10 cellular contexts compared by ENCODE assay signal in the genomic region with DNA sequence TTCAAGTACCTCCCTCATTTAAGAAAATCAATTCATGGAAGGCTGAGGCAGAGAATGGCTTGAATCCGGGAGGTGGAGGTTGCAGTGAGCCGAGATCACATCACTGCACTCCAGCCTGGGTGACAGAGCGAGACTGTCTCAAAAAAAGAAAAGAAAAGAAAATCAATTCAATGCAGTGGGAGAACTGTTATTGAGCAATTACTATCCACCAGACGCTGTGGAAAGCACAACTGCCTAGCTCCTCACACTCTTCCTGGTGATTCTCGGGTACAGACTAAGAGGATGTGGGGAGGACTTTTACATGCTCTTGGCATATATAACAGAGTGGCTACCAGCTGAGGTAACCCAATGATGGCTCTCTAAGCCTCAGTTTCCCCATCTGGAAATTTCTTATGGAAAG. TPM values are rescaled to one million over a fixed set of nuclear protein-coding genes. Genes with fewer than 3 reads are reported as not detected.
DNase-seq lines count a peak whose midpoint lies in the region; ATAC-seq and TF ChIP-seq lines count a peak whose summit lies in the region.
"Had no signal": no experiment of that assay in that cellular context is flagged by ENCODE, and none has a peak within 500 bp of the region (broad histone marks: within the 10 kb centered on the region; RNA-seq: fewer than 3 reads in every experiment).

No MANE protein-coding gene starts in this region.

- H3K36me3 ChIP-seq in heart right ventricle (peaks cover 0 to 11% (median 0%) of the 10 kb centered on the region in 9 donors), mesenchymal stem cell (ENCODE audit: control insufficient read depth in 1 of 2, insufficient read depth in 2 of 2, low read depth in 1 of 2, low read length in 2 of 2) (peaks cover 0 to 2% of the 10 kb centered on the region in 2 experiments), uterus (no peaks in the 10 kb centered on the region)

- no peaks in the 10 kb centered on the region for H3K27me3 Mint-ChIP-seq in activated CD8-positive, alpha-beta T cell treated with anti-CD3 and anti-CD28 coated beads, Interleukin-2, amount 10 ng/mL, durations not matched to agents 7 days and 5 days (ENCODE audit: low read depth)

- H3K4me3 ChIP-seq in heart right ventricle (peak overlapping the region in 6 of 10 donors; percentile 15 to 86 (median 24)), mesenchymal stem cell (ENCODE audit: insufficient read depth in 1 of 2, low read depth in 1 of 2, low read length in 2 of 2) (no peak overlapping the region), uterus (no peak overlapping the region)
- H3K4me3 ChIP-seq: PC-9 had no signal

- H3K4me3 Mint-ChIP-seq in activated CD8-positive, alpha-beta T cell treated with anti-CD3 and anti-CD28 coated beads, Interleukin-2, amount 10 ng/mL, durations not matched to agents 7 days and 5 days = peak overlapping the region; percentile 95

- no peak for TF ChIP-seq POLR2A in uterus (IDR thresholded peaks at IDR 0.05)

- H2BK5ac ChIP-seq in mesenchymal stem cell (ENCODE audit: low read depth, low read length, poor library complexity, severe bottlenecking) = no peak overlapping the region

- H3K9me3 ChIP-seq in heart right ventricle (peaks cover 0 to 4% (median 0%) of the 10 kb centered on the region in 11 donors), mesenchymal stem cell (ENCODE audit: control insufficient read depth, low read length) (no peaks in the 10 kb centered on the region), uterus (no peaks in the 10 kb centered on the region)

- peak overlapping the region; percentile 80 for H3K9ac ChIP-seq in mesenchymal stem cell (ENCODE audit: low read length)

- WGBS in heart right ventricle, 2 donors = 47 to 49% methylated on average over 5 of the region's 5 CpGs
- no CpG with 5 or more reads among the region's 5 CpGs for WGBS in mesenchymal stem cell

- peaks cover 5% of the 10 kb centered on the region for H3K79me1 ChIP-seq in mesenchymal stem cell (replicated peaks; ENCODE audit: low read length, poor library complexity, severe bottlenecking)

- H4K8ac ChIP-seq in mesenchymal stem cell (ENCODE audit: low read length) = no peak overlapping the region

- H3K27me3 ChIP-seq in heart right ventricle (peaks cover 0 to 68% (median 0%) of the 10 kb centered on the region in 7 donors), mesenchymal stem cell (ENCODE audit: control insufficient read depth in 1 of 2, insufficient read depth in 1 of 2, low read length in 2 of 2) (no peaks in the 10 kb centered on the region), uterus (no peaks in the 10 kb centered on the region)

- no peak overlapping the region for H3K14ac ChIP-seq in mesenchymal stem cell (ENCODE audit: low read length in 2 of 2)

- TF ChIP-seq CTCF in heart right ventricle (IDR thresholded peaks at IDR 0.05) = no peak
- TF ChIP-seq CTCF in uterus (IDR thresholded peaks at IDR 0.05) = no peak

- peak overlapping the region; percentile 97 for H3K27ac Mint-ChIP-seq in activated CD8-positive, alpha-beta T cell treated with anti-CD3 and anti-CD28 coated beads, Interleukin-2, amount 10 ng/mL, durations not matched to agents 7 days and 5 days

- no peak overlapping the region for H2BK15ac ChIP-seq in mesenchymal stem cell (ENCODE audit: low read depth, poor library complexity, severe bottlenecking)

- H4K91ac ChIP-seq in mesenchymal stem cell (ENCODE audit: low read length) = no peak overlapping the region

- no peak overlapping the region for H2BK120ac ChIP-seq in mesenchymal stem cell (ENCODE audit: low read depth, low read length)

- no peaks in the 10 kb centered on the region for H3K9me3 Mint-ChIP-seq in activated CD8-positive, alpha-beta T cell treated with anti-CD3 and anti-CD28 coated beads, Interleukin-2, amount 10 ng/mL, durations not matched to agents 7 days and 5 days (ENCODE audit: insufficient read depth)

- POLR2A ChIA-PET in activated CD8-positive, alpha-beta T cell treated with anti-CD3 and anti-CD28 coated beads, Interleukin-2, amount 10 ng/mL, durations not matched to agents 7 days and 5 days (lab: Charles Lee) = interaction anchor here (0.9 to 16.3 kb wide), 6 partner anchors 10 to 516 kb away, joined by 4 to 1048 read pairs (median 110); no protein-coding TSS in a partner anchor

- H3K4me1 ChIP-seq in heart right ventricle (peaks cover 0 to 57% (median 6%) of the 10 kb centered on the region in 9 donors), mesenchymal stem cell (ENCODE audit: control insufficient read depth, insufficient read depth, low read depth, low read length) (peaks cover 2% of the 10 kb centered on the region), uterus (no peaks in the 10 kb centered on the region)

- CTCF ChIA-PET in activated CD8-positive, alpha-beta T cell treated with anti-CD3 and anti-CD28 coated beads, Interleukin-2, amount 10 ng/mL, durations not matched to agents 7 days and 5 days (lab: Charles Lee) = interaction anchor here (1.3 to 22.7 kb wide), 4 partner anchors 20 to 121 kb away, joined by 3 to 406 read pairs (median 4); no protein-coding TSS in a partner anchor

- peaks cover 34% of the 10 kb centered on the region for H3K4me1 Mint-ChIP-seq in activated CD8-positive, alpha-beta T cell treated with anti-CD3 and anti-CD28 coated beads, Interleukin-2, amount 10 ng/mL, durations not matched to agents 7 days and 5 days (ENCODE audit: low read depth)

- H3K23ac ChIP-seq in mesenchymal stem cell (ENCODE audit: low read length in 2 of 2) = no peak overlapping the region

- peaks cover 44% of the 10 kb centered on the region for H3K36me3 Mint-ChIP-seq in activated CD8-positive, alpha-beta T cell treated with anti-CD3 and anti-CD28 coated beads, Interleukin-2, amount 10 ng/mL, durations not matched to agents 7 days and 5 days (ENCODE audit: low read depth)

- H2BK12ac ChIP-seq in mesenchymal stem cell (ENCODE audit: low read length in 2 of 2) = peak overlapping the region in 1 of 2 experiments; percentile 39

- no peak for DNase-seq in heart right ventricle
- no peak for DNase-seq in left ventricle myocardium superior
- no peak for DNase-seq in activated CD8-positive, alpha-beta T cell treated with anti-CD3 and anti-CD28 coated beads, Interleukin-2, amount 10 ng/mL, durations not matched to agents 7 days and 5 days
- no peak for DNase-seq in mesenchymal stem cell
- DNase-seq in uterus = no peak
- no peak for DNase-seq in HuH-7.5 (ENCODE audit: low spot score)
- no peak for DNase-seq in stimulated activated CD4-positive, alpha-beta T cell treated with anti-CD3 and anti-CD28 coated beads, Interleukin-4, amount 100 ng/mL, for 1 hour
- DNase-seq: PC-9 had no signal

- H3K27ac ChIP-seq in heart right ventricle = peak overlapping the region; percentile 76 to 99 (median 93)
- no peak overlapping the region for H3K27ac ChIP-seq in mesenchymal stem cell (ENCODE audit: low read length, poor library complexity, severe bottlenecking)
- peak overlapping the region; percentile 97 for H3K27ac ChIP-seq in uterus
- H3K27ac ChIP-seq: C4-2B had no signal

- no peak overlapping the region for H2AFZ ChIP-seq in mesenchymal stem cell (ENCODE audit: low read depth, low read length)
- H2AFZ ChIP-seq: PC-9 had no signal

- no peak overlapping the region for H3K18ac ChIP-seq in mesenchymal stem cell (ENCODE audit: low read depth in 1 of 2, low read length in 2 of 2)

- H3K4ac ChIP-seq in mesenchymal stem cell (ENCODE audit: low read depth in 1 of 2, low read length in 2 of 2) = no peak overlapping the region

- intact Hi-C loops in heart right ventricle (cut with DNase I) = loop anchor here (2.0 to 10.0 kb wide), 13 partner anchors 123 to 517 kb away; no protein-coding TSS in a partner anchor
- intact Hi-C loops in left ventricle myocardium superior (cut with micrococcal nuclease) = loop anchor here (10.0 kb wide), 1 partner anchor 513 kb away; no protein-coding TSS in a partner anchor
- intact Hi-C loops in uterus (cut with DNase I; ENCODE audit: low total_unique reads) = loop anchor here (5.0 to 10.0 kb wide), 2 partner anchors 133 to 515 kb away; no protein-coding TSS in a partner anchor

- no peak overlapping the region for H2AK5ac ChIP-seq in mesenchymal stem cell (ENCODE audit: low read length, severe bottlenecking)

- ATAC-seq in heart right ventricle (no peak), left ventricle myocardium superior (no peak), GM21737 (IDR thresholded peaks at IDR 0.05; ENCODE audit: unreplicated experiment) (no peak)
- ATAC-seq in activated CD8-positive, alpha-beta T cell treated with anti-CD3 and anti-CD28 coated beads, Interleukin-2, amount 10 ng/mL, durations not matched to agents 7 days and 5 days = no peak

- H3K4me2 ChIP-seq in mesenchymal stem cell (ENCODE audit: low read length, poor library complexity, severe bottlenecking) = no peak overlapping the region
- H3K4me2 ChIP-seq: PC-9 had no signal

RNA-seq across cellular contexts. Expression of gene TMSB4X, which starts 2.7 kb away (rescaled TPM):
- 1,000 to 10,000 TPM in 3 of 10 donors, 100 to 1,000 TPM in 7; 700 to 2,442 (median 850) TPM for total RNA-seq in heart right ventricle
- 1,000 to 10,000 TPM; 2,617 to 3,026 TPM for polyA plus RNA-seq in heart right ventricle
- 942 TPM for total RNA-seq in left ventricle myocardium superior
- total RNA-seq in activated CD8-positive, alpha-beta T cell treated with anti-CD3 and anti-CD28 coated beads, Interleukin-2, amount 10 ng/mL, durations not matched to agents 7 days and 5 days = 1,000 to 10,000 TPM; 8,800 to 8,961 TPM
- 9,006 TPM for polyA plus RNA-seq in mesenchymal stem cell (2013, experiment 1 of 2)
- polyA plus RNA-seq in mesenchymal stem cell (2013, experiment 2 of 2) = 8,811 TPM
- total RNA-seq in uterus = 1,000 to 10,000 TPM; 2,867 to 6,849 (median 3,091) TPM

Comparison
In these comparisons a context has a peak if more than half of its experiments do, and no peak if none do; other contexts are left out.
1. H3K4me3 ChIP-seq: peak in heart right ventricle (6 of 10); none in mesenchymal stem cell (0 of 2) and uterus (0 of 2).